In genomic region chr7:108226723-108227359, GRCh38 we compare ENCODE assay signal across 25 cellular contexts.
A peak's percentile ranks its signal among the peaks of the same experiment; 100 is the strongest.
DNase-seq lines count a peak whose midpoint lies in the region; ATAC-seq, FAIRE-seq and TF ChIP-seq lines count a peak whose summit lies in the region.
"Had no signal": no experiment of that assay in that cellular context is flagged by ENCODE, and none has a peak within 500 bp of the region (broad histone marks: within the 10 kb centered on the region; RNA-seq: fewer than 3 reads in every experiment).

No MANE protein-coding gene starts in this region.

- DNase-seq in A549 (ENCODE audit: low read depth in 1 of 2, low spot score in 1 of 2) (no peak), Caki2 (ENCODE audit: low read depth) (peak; percentile 93), astrocyte of the hippocampus (ENCODE audit: low read depth, low spot score) (peak; percentile 34), kidney tubule cell (ENCODE audit: low spot score) (peak; percentile 96)
- DNase-seq in effector memory CD8-positive, alpha-beta T cell, result no peak
- DNase-seq in stimulated activated CD4-positive, alpha-beta T cell treated with anti-CD3 and anti-CD28 coated beads, Interleukin-4, amount 100 ng/mL, for 1 hour, result no peak
- no peak for DNase-seq in stimulated activated naive CD8-positive, alpha-beta T cell treated with anti-CD3 and anti-CD28 coated beads, Interleukin-15, Interleukin-2, amounts not matched to agents 100 U/mL and 50 U/mL, for 24 hours
- DNase-seq: AML-193, DMS79 treated with DMSO at 0.1 percent for 48 hours, H7, HFFc6, Kasumi-1, MM.1S, NCI-H1092, NCI-H146, NCI-H2081, NCI-H2171 treated with DMSO at 0.1 percent for 48 hours, NCI-H446, RPMI8226, SIG-M5 had no signal

- H3K4me1 Mint-ChIP-seq in effector memory CD8-positive, alpha-beta T cell (ENCODE audit: low read depth in 2 of 2), result no peaks in the 10 kb centered on the region
- H3K4me1 Mint-ChIP-seq: IgD-negative memory B cell had no signal

- no peak for TF ChIP-seq POLR2A in A549 (IDR thresholded peaks at IDR 0.05; ENCODE audit: low read length)

- H3K9me3 Mint-ChIP-seq in effector memory CD8-positive, alpha-beta T cell, result no peaks in the 10 kb centered on the region
- H3K9me3 Mint-ChIP-seq: HFFc6, IgD-negative memory B cell had no signal

- no peaks in the 10 kb centered on the region for H3K9me3 ChIP-seq in A549

- no peak overlapping the region for H3K27ac Mint-ChIP-seq in effector memory CD8-positive, alpha-beta T cell
- H3K27ac Mint-ChIP-seq: HFFc6, IgD-negative memory B cell had no signal

- CTCF ChIA-PET in A549 (lab: Yijun Ruan, JAX), result interaction anchor here (1.1 to 1.8 kb wide), 5 partner anchors 9 to 71 kb away, joined by 3 to 5 read pairs (median 3); no protein-coding TSS in a partner anchor

- POLR2A ChIA-PET in A549 (lab: Yijun Ruan, JAX), result no interaction called here

- no peak for TF ChIP-seq RAD21 in A549 (conservative IDR thresholded peaks at IDR 0.05 in 1 of 2, IDR thresholded peaks at IDR 0.05 in 1 of 2)

- H3K27ac ChIP-seq in A549, result peak overlapping the region; percentile 54 to 69
- H3K27ac ChIP-seq: C4-2B had no signal

- H3K27me3 Mint-ChIP-seq in effector memory CD8-positive, alpha-beta T cell, result peaks cover 8 to 13% of the 10 kb centered on the region in 2 donors
- H3K27me3 Mint-ChIP-seq: IgD-negative memory B cell had no signal

- TF ChIP-seq EP300 in A549 (IDR thresholded peaks at IDR 0.05), result no peak

- TF ChIP-seq CTCF in A549 (IDR thresholded peaks at IDR 0.05), result no peak

- WGBS in A549 (ENCODE audit: missing lambda C conversion rate), result 43% methylated on average over 3 of the region's 3 CpGs

- peaks cover 2% of the 10 kb centered on the region for H3K36me3 Mint-ChIP-seq in effector memory CD8-positive, alpha-beta T cell (ENCODE audit: insufficient read depth)
- H3K36me3 Mint-ChIP-seq: IgD-negative memory B cell had no signal

- in situ Hi-C loops in Caki2 (cut with HindIII; ENCODE audit: low pct_unique_long_range_greater_than_20kb, low sequenced_read_pairs), result no loop called here

- ATAC-seq in A549 (peak; percentile 51 to 66; a peak in 5 of 6 replicates), GM18511 (IDR thresholded peaks at IDR 0.05; ENCODE audit: unreplicated experiment) (no peak)
- no peak for ATAC-seq in effector memory CD8-positive, alpha-beta T cell (replicated peaks)
- ATAC-seq in stimulated activated naive CD8-positive, alpha-beta T cell treated with anti-CD3 and anti-CD28 coated beads, Interleukin-15, Interleukin-2, amounts not matched to agents 100 U/mL and 50 U/mL, for 24 hours, result no peak
- ATAC-seq: SK-N-SH treated with all-trans-retinoic acid at 6 μM for 48 hours had no signal

- peaks cover 99% of the 10 kb centered on the region for H3K4me1 ChIP-seq in A549

- peak overlapping the region; percentile 31 for H3K4me2 ChIP-seq in A549

- H3K4me3 ChIP-seq in A549, result no peak overlapping the region

- no peak for FAIRE-seq in A549 (lab: Jason Lieb, UNC)
- FAIRE-seq: HTR-8/SVneo had no signal

- no peak overlapping the region for H3K4me3 Mint-ChIP-seq in effector memory CD8-positive, alpha-beta T cell
- H3K4me3 Mint-ChIP-seq: HFFc6, IgD-negative memory B cell had no signal

TF ChIP-seq in A549, 52 proteins besides CTCF, POLR2A, EP300 and RAD21:
- TF ChIP-seq ZSCAN20 (CRISPR knock-in tag; IDR thresholded peaks at IDR 0.05), result no peak
- TF ChIP-seq CEBPB (IDR thresholded peaks at IDR 0.05), result no peak
- TF ChIP-seq ATOH8 (CRISPR knock-in tag; IDR thresholded peaks at IDR 0.05; ENCODE audit: low read depth), result no peak
- TF ChIP-seq TP53 (CRISPR knock-in tag; IDR thresholded peaks at IDR 0.05), result no peak

Comparison
In these comparisons a context has a peak if more than half of its experiments do, and no peak if none do; other contexts are left out.
1. ATAC-seq: peak in A549 (2 of 2); none in GM18511 (single experiment), effector memory CD8-positive, alpha-beta T cell (single experiment) and stimulated activated naive CD8-positive, alpha-beta T cell treated with anti-CD3 and anti-CD28 coated beads, Interleukin-15, Interleukin-2, amounts not matched to agents 100 U/mL and 50 U/mL, for 24 hours (single experiment).
2. DNase-seq: peak in Caki2 (single experiment), astrocyte of the hippocampus (single experiment) and kidney tubule cell (single experiment); none in A549 (0 of 2), effector memory CD8-positive, alpha-beta T cell (0 of 3), stimulated activated CD4-positive, alpha-beta T cell treated with anti-CD3 and anti-CD28 coated beads, Interleukin-4, amount 100 ng/mL, for 1 hour (single experiment) and stimulated activated naive CD8-positive, alpha-beta T cell treated with anti-CD3 and anti-CD28 coated beads, Interleukin-15, Interleukin-2, amounts not matched to agents 100 U/mL and 50 U/mL, for 24 hours (single experiment).